ENCODE assay signal across 8 cellular contexts in the genomic region with DNA sequence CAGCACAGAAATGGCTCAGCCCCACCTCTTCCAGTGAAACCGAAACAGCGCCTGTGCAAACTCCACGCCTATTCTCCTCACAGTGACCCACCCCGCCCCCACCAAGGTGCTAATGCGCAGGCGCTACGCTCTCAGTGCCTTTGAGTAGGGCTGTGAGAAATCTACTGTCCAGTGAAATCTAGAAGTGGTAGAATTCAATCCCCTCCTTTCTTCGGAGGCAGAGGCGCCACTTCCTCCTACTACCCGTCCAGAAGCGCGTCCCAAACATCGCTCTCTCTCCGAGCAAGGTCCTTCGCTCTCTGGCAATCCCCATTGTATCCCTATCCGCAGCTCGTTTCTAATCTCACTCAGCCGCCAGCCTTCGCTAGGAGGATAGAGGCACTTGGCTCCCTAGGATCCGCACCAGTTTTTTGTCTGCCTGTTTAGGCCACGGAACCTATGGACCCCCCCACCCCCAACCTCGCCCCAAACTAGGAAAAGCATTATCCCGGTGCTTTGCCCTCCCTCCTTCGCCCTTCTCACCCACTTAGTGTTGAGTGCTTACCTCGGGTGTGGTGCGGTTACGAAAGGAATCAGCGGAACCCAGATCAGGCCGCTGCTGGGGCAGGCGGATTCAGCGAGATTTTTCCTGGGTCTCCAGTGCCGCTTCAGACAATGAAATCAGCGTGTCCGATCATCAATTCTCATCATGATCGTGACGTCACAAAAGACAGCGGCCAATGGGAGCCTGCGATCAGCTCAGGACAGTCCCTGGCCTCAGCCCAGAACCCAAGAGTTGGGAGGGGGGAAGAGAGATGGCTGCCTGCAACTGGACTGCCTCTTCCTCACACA. TPM values are rescaled to one million over a fixed set of nuclear protein-coding genes. Genes with fewer than 3 reads are reported as not detected.
A peak's percentile ranks its signal among the peaks of the same experiment; 100 is the strongest.
DNase-seq lines count a peak whose midpoint lies in the region; ATAC-seq and TF ChIP-seq lines count a peak whose summit lies in the region.

A gene with protein sequence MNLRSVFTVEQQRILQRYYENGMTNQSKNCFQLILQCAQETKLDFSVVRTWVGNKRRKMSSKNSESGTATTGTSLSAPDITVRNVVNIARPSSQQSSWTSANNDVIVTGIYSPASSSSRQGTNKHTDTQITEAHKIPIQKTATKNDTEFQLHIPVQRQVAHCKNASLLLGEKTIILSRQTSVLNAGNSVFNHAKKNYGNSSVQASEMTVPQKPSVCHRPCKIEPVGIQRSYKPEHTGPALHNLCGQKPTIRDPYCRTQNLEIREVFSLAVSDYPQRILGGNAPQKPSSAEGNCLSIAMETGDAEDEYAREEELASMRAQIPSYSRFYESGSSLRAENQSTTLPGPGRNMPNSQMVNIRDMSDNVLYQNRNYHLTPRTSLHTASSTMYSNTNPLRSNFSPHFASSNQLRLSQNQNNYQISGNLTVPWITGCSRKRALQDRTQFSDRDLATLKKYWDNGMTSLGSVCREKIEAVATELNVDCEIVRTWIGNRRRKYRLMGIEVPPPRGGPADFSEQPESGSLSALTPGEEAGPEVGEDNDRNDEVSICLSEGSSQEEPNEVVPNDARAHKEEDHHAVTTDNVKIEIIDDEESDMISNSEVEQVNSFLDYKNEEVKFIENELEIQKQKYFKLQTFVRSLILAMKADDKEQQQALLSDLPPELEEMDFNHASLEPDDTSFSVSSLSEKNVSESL (minus strand): TSS at position 656 of the 831 bp plus-strand sequence. CDS start 27,056 bp downstream, outside the sequence.

- BruUV-seq in OCI-LY7 (replicated peaks; lab: Mats Ljungman, UMichigan), result no TSS peak

- no peaks in the 10 kb centered on the region for H3K4me1 ChIP-seq in OCI-LY7 (ENCODE audit: insufficient read depth, low read length, poor library complexity, severe bottlenecking)

- DNase-seq in GM13976 (ENCODE audit: low spot score) (peak; percentile 36), NCI-H2171 (lab: John Stamatoyannopoulos, UW) (peak; percentile 63), choroid plexus epithelial cell (ENCODE audit: low read depth) (peak; percentile 92), kidney glomerular epithelial cell (lab: John Stamatoyannopoulos, UW) (peak; percentile 50), OCI-LY7 (ENCODE audit: low spot score) (no peak)
- peak; percentile 62 to 64 for DNase-seq in activated CD4-positive, alpha-beta T cell treated with anti-CD3 and anti-CD28 coated beads for 4 hours
- peak; percentile 41 to 59 (median 55) for DNase-seq in stimulated activated CD4-positive, alpha-beta T cell treated with anti-CD3 and anti-CD28 coated beads, Interleukin-12 subunit alpha, Interleukin-12 subunit beta, amount 100 ng/mL, for 48 hours (ENCODE audit: low read depth in 2 of 3, low spot score in 1 of 3)

- H4K20me1 ChIP-seq in OCI-LY7 (ENCODE audit: insufficient read depth, low read length), result no peaks in the 10 kb centered on the region

- TF ChIP-seq CTCF in GM13976 (IDR thresholded peaks at IDR 0.05; ENCODE audit: borderline replicate concordance, control extremely low read depth, extremely low read depth, insufficient read depth, missing control alignments), result no peak
- TF ChIP-seq CTCF in choroid plexus epithelial cell (conservative IDR thresholded peaks at IDR 0.05; ENCODE audit: low read depth, low read length), result no peak
- TF ChIP-seq CTCF in OCI-LY7 (conservative IDR thresholded peaks at IDR 0.05; ENCODE audit: low read length), result no peak

- CTCF ChIA-PET in OCI-LY7 (lab: Charles Lee; ENCODE audit: unreplicated experiment), result no interaction called here

- intact Hi-C loops in OCI-LY7 (cut with micrococcal nuclease; ENCODE audit: unreplicated experiment), result no loop called here

- H3K4me2 ChIP-seq in OCI-LY7 (ENCODE audit: low read length), result no peak within 1 kb of the TSS

- H3K9me2 ChIP-seq in OCI-LY7 (ENCODE audit: insufficient read depth, low read length), result no peaks in the 10 kb centered on the region

- H3K79me2 ChIP-seq in OCI-LY7 (ENCODE audit: insufficient read depth, low read depth, low read length), result no peaks in the 10 kb centered on the region

- ATAC-seq in HG02884 (IDR thresholded peaks at IDR 0.05; ENCODE audit: unreplicated experiment), result peak; percentile 95

- in situ Hi-C loops in GM13976 (cut with MboI; ENCODE audit: low sequenced_read_pairs, unreplicated experiment), result no loop called here

- no peaks in the 10 kb centered on the region for H3K36me3 ChIP-seq in OCI-LY7 (ENCODE audit: insufficient read depth, low read length)

- H3K4me3 ChIP-seq in choroid plexus epithelial cell (ENCODE audit: low read depth, low read length), result peak within 1 kb of the TSS; percentile 74
- H3K4me3 ChIP-seq in OCI-LY7 (ENCODE audit: low read depth, low read length, poor library complexity, severe bottlenecking), result no peak within 1 kb of the TSS

- H3K9me3 ChIP-seq in OCI-LY7 (ENCODE audit: low read length), result no peaks in the 10 kb centered on the region

- H3K27ac ChIP-seq in OCI-LY7 (ENCODE audit: low read depth, low read length, poor library complexity, severe bottlenecking), result no peak within 1 kb of the TSS

- H2AFZ ChIP-seq in OCI-LY7 (ENCODE audit: low read length), result no peak within 1 kb of the TSS

- POLR2A ChIA-PET in OCI-LY7 (lab: Charles Lee), result no interaction called here

RNA-seq across cellular contexts. Expression of the gene that starts here (rescaled TPM):
- not detected in 2 replicates for total RNA-seq in OCI-LY7 (2014; rRNA removed; shearing (Covaris generic))
- total RNA-seq in OCI-LY7 (2022), result not detected in 2 replicates
